28 cellular contexts compared by ENCODE assay signal in the genomic region with DNA sequence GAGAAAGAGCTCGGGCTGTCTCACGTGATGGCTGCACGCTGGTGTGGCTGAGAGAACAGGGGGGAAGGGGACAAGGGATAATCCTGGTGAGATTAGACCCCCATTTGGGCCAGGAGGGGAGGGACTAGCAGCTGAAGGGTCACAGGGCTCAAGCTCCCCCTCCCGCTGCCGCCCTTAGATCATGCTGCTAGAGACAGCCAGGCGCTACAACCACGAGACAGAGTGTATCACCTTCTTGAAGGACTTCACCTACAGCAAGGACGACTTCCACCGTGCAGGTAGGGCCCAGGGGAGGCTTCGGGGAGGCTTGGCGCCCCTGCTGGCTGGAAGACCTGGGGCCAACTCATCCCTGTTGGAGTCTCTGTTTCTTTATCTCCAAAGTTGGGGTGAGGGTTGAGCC. TPM values are rescaled to one million over a fixed set of nuclear protein-coding genes. Genes with fewer than 3 reads are reported as not detected.
"Had no signal": no experiment of that assay in that cellular context is flagged by ENCODE, and none has a peak within 500 bp of the region (broad histone marks: within the 10 kb centered on the region; RNA-seq: fewer than 3 reads in every experiment).

No MANE protein-coding gene starts in this region.

- H3K9me3 ChIP-seq: MG63, SJSA1 had no signal

- H3K4me3 ChIP-seq: MG63, SJSA1 had no signal

- H3K4me3 Mint-ChIP-seq: activated naive CD4-positive, alpha-beta T cell treated with anti-CD3 and anti-CD28 coated beads for 36 hours; activated naive CD8-positive, alpha-beta T cell treated with anti-CD3 and anti-CD28 coated beads for 36 hours had no signal

- H3K27ac ChIP-seq: brain microvascular endothelial cell, SJSA1 had no signal

- H3K27me3 ChIP-seq: brain microvascular endothelial cell, MG63, SJSA1 had no signal

- ATAC-seq: activated CD4-positive, CD25-positive, alpha-beta regulatory T cell treated with anti-CD3 and anti-CD28 coated beads, Interleukin-2, amount 50 U/mL, for 24 hours; Panc1; SK-N-SH treated with all-trans-retinoic acid at 6 μM for 48 hours had no signal

- DNase-seq: activated CD4-positive, alpha-beta T cell treated with anti-CD3 and anti-CD28 coated beads for 48 hours; activated CD4-positive, alpha-beta T cell treated with anti-CD3 and anti-CD28 coated beads, Interleukin-2, amount 50 U/mL, for 48 hours; activated effector memory CD4-positive, alpha-beta T cell treated with anti-CD3 and anti-CD28 coated beads, Interleukin-2, amount 50 U/mL, for 16 hours; activated naive CD4-positive, alpha-beta T cell treated with anti-CD3 and anti-CD28 coated beads for 36 hours; activated naive CD8-positive, alpha-beta T cell treated with anti-CD3 and anti-CD28 coated beads for 36 hours; activated T-cell treated with anti-CD3 and anti-CD28 coated beads for 4 hours; brain microvascular endothelial cell; cerebellar nuclear complex; MG63; MV-4-11; NCI-H1092 treated with DMSO at 0.1 percent for 48 hours; NCI-H1417 treated with DMSO at 0.1 percent for 48 hours; NCI-H1694; NCI-H2029; NCI-H2107; NCI-H2171 treated with DMSO at 0.1 percent for 48 hours; NCI-H226; NCI-H526; NCI-H82; Right ventricle myocardium superior; RPMI8226; SW 1271 had no signal

- H3K9me3 Mint-ChIP-seq: activated naive CD4-positive, alpha-beta T cell treated with anti-CD3 and anti-CD28 coated beads for 36 hours; activated naive CD8-positive, alpha-beta T cell treated with anti-CD3 and anti-CD28 coated beads for 36 hours had no signal

- H3K27ac Mint-ChIP-seq: activated naive CD4-positive, alpha-beta T cell treated with anti-CD3 and anti-CD28 coated beads for 36 hours; activated naive CD8-positive, alpha-beta T cell treated with anti-CD3 and anti-CD28 coated beads for 36 hours had no signal

RNA-seq across cellular contexts. Expression of gene NAPSA, which starts 14.2 kb away (rescaled TPM):
- total RNA-seq: NCI-H460, SJSA1 had no signal

RNA-seq across cellular contexts. Expression of gene SPIB, which starts 39.1 kb away (rescaled TPM):
- total RNA-seq: cardiac septum, NCI-H460, Right ventricle myocardium superior, SJSA1 had no signal

RNA-seq across cellular contexts. Expression of gene KCNC3, which starts 50.4 kb away (rescaled TPM):
- total RNA-seq: SJSA1 had no signal
